14 cellular contexts compared by ENCODE assay signal in the genomic region with DNA sequence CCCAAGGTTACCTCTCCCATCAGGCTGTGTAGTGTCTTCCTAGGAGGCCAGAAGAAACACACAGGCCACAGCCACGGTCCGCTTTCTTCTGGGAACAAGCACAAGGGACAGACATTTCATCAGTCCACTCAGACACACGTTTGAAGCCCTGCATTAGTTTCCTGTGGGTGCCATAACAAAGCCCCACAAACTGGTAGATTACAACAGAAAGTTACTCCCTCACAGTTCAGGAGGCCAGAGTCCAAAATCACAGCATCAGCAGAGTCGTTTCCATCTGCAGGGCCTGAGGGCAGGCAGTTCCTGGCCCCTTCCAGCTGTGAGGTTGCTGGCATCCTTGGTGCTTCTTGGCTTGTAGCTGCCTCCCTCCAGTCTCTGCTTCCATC. TPM values are rescaled to one million over a fixed set of nuclear protein-coding genes. Genes with fewer than 3 reads are reported as not detected.
A peak's percentile ranks its signal among the peaks of the same experiment; 100 is the strongest.
DNase-seq lines count a peak whose midpoint lies in the region; ATAC-seq lines count a peak whose summit lies in the region.
"Had no signal": no experiment of that assay in that cellular context is flagged by ENCODE, and none has a peak within 500 bp of the region (broad histone marks: within the 10 kb centered on the region; RNA-seq: fewer than 3 reads in every experiment).

No MANE protein-coding gene starts in this region.

- peaks cover 5 to 10% (median 7%) of the 10 kb centered on the region in 3 donors for H3K9me3 Mint-ChIP-seq in T-cell
- H3K9me3 Mint-ChIP-seq in stimulated activated effector memory CD8-positive, alpha-beta T cell treated with anti-CD3 and anti-CD28 coated beads, Interleukin-12 subunit alpha, Interleukin-12 subunit beta, amount 100 ng/mL, for 72 hours: no peaks in the 10 kb centered on the region

- CTCF ChIA-PET in T-cell (lab: Charles Lee): interaction anchor here in 1 of 2 donors (1.5 kb wide), 1 partner anchor 14 kb away, joined by 4 read pairs; no protein-coding TSS in a partner anchor

- H3K27ac Mint-ChIP-seq in T-cell: peak overlapping the region; percentile 63 to 65
- no peak overlapping the region for H3K27ac Mint-ChIP-seq in stimulated activated effector memory CD8-positive, alpha-beta T cell treated with anti-CD3 and anti-CD28 coated beads, Interleukin-12 subunit alpha, Interleukin-12 subunit beta, amount 100 ng/mL, for 72 hours

- no peaks in the 10 kb centered on the region for H3K79me2 ChIP-seq in Karpas-422 (ENCODE audit: low read length)

- no peaks in the 10 kb centered on the region for H3K36me3 Mint-ChIP-seq in T-cell
- H3K36me3 Mint-ChIP-seq in stimulated activated effector memory CD8-positive, alpha-beta T cell treated with anti-CD3 and anti-CD28 coated beads, Interleukin-12 subunit alpha, Interleukin-12 subunit beta, amount 100 ng/mL, for 72 hours: peaks cover 5% of the 10 kb centered on the region

- no peak overlapping the region for H3K4me3 ChIP-seq in Karpas-422 (ENCODE audit: low read length)
- H3K4me3 ChIP-seq: left ventricle myocardium inferior, MG63, SJCRH30, suprapubic skin had no signal

- peaks cover 0 to 12% (median 10%) of the 10 kb centered on the region in 3 donors for H3K4me1 Mint-ChIP-seq in T-cell
- H3K4me1 Mint-ChIP-seq in stimulated activated effector memory CD8-positive, alpha-beta T cell treated with anti-CD3 and anti-CD28 coated beads, Interleukin-12 subunit alpha, Interleukin-12 subunit beta, amount 100 ng/mL, for 72 hours: peaks cover 14% of the 10 kb centered on the region

- H2AFZ ChIP-seq in Karpas-422 (ENCODE audit: low read length): no peak overlapping the region

- H3K9me2 ChIP-seq in Karpas-422 (replicated peaks; ENCODE audit: insufficient read depth, low read length): no peaks in the 10 kb centered on the region

- no peaks in the 10 kb centered on the region for H3K36me3 ChIP-seq in Karpas-422 (ENCODE audit: insufficient read depth, low read length)
- H3K36me3 ChIP-seq: MG63, SJCRH30 had no signal

- H3K27me3 Mint-ChIP-seq in T-cell: peaks cover 16 to 17% of the 10 kb centered on the region in 2 donors

- 0 out of 2 replicates have a peak, but pooled peaks cover 3% of the 10 kb centered on the region for H3K27me3 ChIP-seq in Karpas-422 (ENCODE audit: low read length)
- H3K27me3 ChIP-seq: MG63, SJCRH30, suprapubic skin had no signal

- H3K4me2 ChIP-seq in Karpas-422 (ENCODE audit: low read depth, low read length, poor library complexity, severe bottlenecking): no peak overlapping the region

- H3K27ac ChIP-seq in Karpas-422 (ENCODE audit: low read length): no peak overlapping the region
- H3K27ac ChIP-seq: left ventricle myocardium inferior, SJCRH30, suprapubic skin had no signal

- POLR2A ChIA-PET in T-cell (lab: Charles Lee): no interaction called here

- DNase-seq in T-cell (no peak), Karpas-422 (no peak), DMS53 treated with DMSO at 0.1 percent for 48 hours (lab: John Stamatoyannopoulos, UW; ENCODE audit: unreplicated experiment) (no peak)
- DNase-seq in stimulated activated effector memory CD8-positive, alpha-beta T cell treated with anti-CD3 and anti-CD28 coated beads, Interleukin-12 subunit alpha, Interleukin-12 subunit beta, amount 100 ng/mL, for 72 hours (ENCODE audit: low spot score in 2 of 2): no peak
- DNase-seq in activated CD8-positive, alpha-beta memory T cell treated with anti-CD3 and anti-CD28 coated beads, Interleukin-2, amount 50 U/mL, for 48 hours: no peak
- DNase-seq: COR-L47, left ventricle myocardium inferior, MG63, NCI-H510A, SJCRH30 had no signal

- peaks cover 9% of the 10 kb centered on the region for H3K9me3 ChIP-seq in Karpas-422 (ENCODE audit: low read length)

- ATAC-seq in GM18519 (IDR thresholded peaks at IDR 0.05; ENCODE audit: low FRiP score, unreplicated experiment) (peak; percentile 19), GM19455 (IDR thresholded peaks at IDR 0.05; ENCODE audit: unreplicated experiment) (peak; percentile 30), HG03025 (IDR thresholded peaks at IDR 0.05; ENCODE audit: low FRiP score, unreplicated experiment) (peak; percentile 12), T-cell (replicated peaks in 1 of 4) (peak in 1 of 4 experiments; percentile 9)
- no peak for ATAC-seq in stimulated activated effector memory CD8-positive, alpha-beta T cell treated with anti-CD3 and anti-CD28 coated beads, Interleukin-12 subunit alpha, Interleukin-12 subunit beta, amount 100 ng/mL, for 72 hours

- H3K4me3 Mint-ChIP-seq in T-cell: peak overlapping the region; percentile 10 to 25 (median 15)
- H3K4me3 Mint-ChIP-seq in stimulated activated effector memory CD8-positive, alpha-beta T cell treated with anti-CD3 and anti-CD28 coated beads, Interleukin-12 subunit alpha, Interleukin-12 subunit beta, amount 100 ng/mL, for 72 hours: no peak overlapping the region

- H4K20me1 ChIP-seq in Karpas-422 (ENCODE audit: insufficient read depth, low read depth, low read length): no peaks in the 10 kb centered on the region

- H3K9ac ChIP-seq in Karpas-422 (ENCODE audit: low read length): no peak overlapping the region

- no peaks in the 10 kb centered on the region for H3K4me1 ChIP-seq in Karpas-422 (ENCODE audit: low read length)

RNA-seq across cellular contexts. Expression of a gene that starts 8.8 kb away (rescaled TPM):
- not detected for total RNA-seq in T-cell
- total RNA-seq in Karpas-422 (2014; rRNA removed; shearing (Covaris generic); ENCODE audit: low replicate concordance): not detected in 2 replicates
- total RNA-seq: left ventricle myocardium inferior, SJCRH30, suprapubic skin had no signal

RNA-seq across cellular contexts. Expression of a gene that starts 32.9 kb away (rescaled TPM):
- under 1 TPM in 3 of 5 donors, not detected in 2; 0.32 to 0.73 (median 0.62) TPM for total RNA-seq in T-cell
- total RNA-seq in Karpas-422 (2014; rRNA removed; shearing (Covaris generic); ENCODE audit: low replicate concordance): 1.3 and 2.9 TPM in 2 replicates
